Comparison of ENCODE assay signal across 6 cellular contexts in the genomic region with DNA sequence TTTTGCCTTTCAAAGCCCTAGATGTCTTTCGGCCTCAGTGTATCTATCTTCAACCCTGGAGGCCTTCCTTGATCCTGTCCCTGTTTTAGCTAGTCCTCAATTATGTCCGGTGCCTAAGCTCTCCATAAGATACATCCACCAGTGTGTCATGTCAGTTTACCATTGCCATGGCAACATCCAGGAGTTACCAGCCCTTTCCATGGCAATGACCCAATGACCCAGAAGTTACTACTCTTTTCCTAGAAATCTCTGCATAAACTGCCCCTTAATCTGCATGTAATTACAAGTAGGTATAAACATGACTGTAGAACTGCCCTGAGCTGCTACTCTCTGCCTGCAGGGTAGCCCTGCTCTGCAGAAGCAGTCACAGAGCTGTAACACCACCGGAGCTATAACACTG.
"Had no signal": no experiment of that assay in that cellular context is flagged by ENCODE, and none has a peak within 500 bp of the region (broad histone marks: within the 10 kb centered on the region; RNA-seq: fewer than 3 reads in every experiment).

No MANE protein-coding gene starts in this region.

- H2AFZ ChIP-seq: GM23338 had no signal

- DNase-seq: HFFc6, IMR-90 had no signal

- H3K4me1 ChIP-seq: HAP-1 had no signal

- ATAC-seq: GM23338, HCT116, K562 had no signal

- H3K4me3 Mint-ChIP-seq: GM23338, HFFc6 had no signal

- H3K4me2 ChIP-seq: GM23338 had no signal

- H3K4me3 ChIP-seq: GM23338, HAP-1, K562 had no signal

- H3K27ac Mint-ChIP-seq: GM23338, HFFc6 had no signal

- H3K9me3 Mint-ChIP-seq: GM23338 had no signal

- H3K4me1 Mint-ChIP-seq: GM23338 had no signal

- H3K36me3 ChIP-seq: HAP-1 had no signal

- H3K9me3 ChIP-seq: HAP-1 had no signal
